ENCODE assay signal across 14 cellular contexts in genomic region chr5:111948517-111948916, GRCh38.
DNase-seq lines count a peak whose midpoint lies in the region; ATAC-seq and TF ChIP-seq lines count a peak whose summit lies in the region.
"Had no signal": no experiment of that assay in that cellular context is flagged by ENCODE, and none has a peak within 500 bp of the region (broad histone marks: within the 10 kb centered on the region; RNA-seq: fewer than 3 reads in every experiment).

No MANE protein-coding gene starts in this region.

- TF ChIP-seq CTCF in foreskin keratinocyte (conservative IDR thresholded peaks at IDR 0.05) (no peak), gastrocnemius medialis (IDR thresholded peaks at IDR 0.05 in 4 of 5, conservative IDR thresholded peaks at IDR 0.05 in 1 of 5) (no peak)

- peak; percentile 96 for ATAC-seq in foreskin keratinocyte
- peak; percentile 56 to 77 for ATAC-seq in gastrocnemius medialis
- no peak for ATAC-seq in HG02588 (IDR thresholded peaks at IDR 0.05; ENCODE audit: unreplicated experiment)
- ATAC-seq: upper lobe of right lung had no signal

- in situ Hi-C loops in gastrocnemius medialis (cut with MboI; ENCODE audit: low sequenced_read_pairs in 4 of 4), result no loop called here

- TF ChIP-seq POLR2A in gastrocnemius medialis (IDR thresholded peaks at IDR 0.05) (no peak), erythroblast (IDR thresholded peaks at IDR 0.05; ENCODE audit: low read length) (no peak)

- no peaks in the 10 kb centered on the region for H3K36me3 ChIP-seq in gastrocnemius medialis
- H3K36me3 ChIP-seq in MG63, result no peaks in the 10 kb centered on the region
- H3K36me3 ChIP-seq: sigmoid colon, SJCRH30, upper lobe of right lung had no signal

- H3K4me3 ChIP-seq in gastrocnemius medialis, result no peak overlapping the region
- no peak overlapping the region for H3K4me3 ChIP-seq in MG63
- H3K4me3 ChIP-seq: sigmoid colon, SJCRH30, upper lobe of right lung had no signal

- H3K4me1 ChIP-seq in foreskin keratinocyte, result peaks cover 15% of the 10 kb centered on the region
- H3K4me1 ChIP-seq in gastrocnemius medialis, result no peaks in the 10 kb centered on the region
- H3K4me1 ChIP-seq: sigmoid colon, SJCRH30, upper lobe of right lung had no signal

- H3K27me3 ChIP-seq in foreskin keratinocyte (no peaks in the 10 kb centered on the region), gastrocnemius medialis (no peaks in the 10 kb centered on the region), MG63 (no peaks in the 10 kb centered on the region)
- H3K27me3 ChIP-seq: sigmoid colon, SJCRH30, upper lobe of right lung had no signal

- intact Hi-C loops in gastrocnemius medialis (cut with DNase I; ENCODE audit: low total_unique reads), result no loop called here

- H3K27ac ChIP-seq in foreskin keratinocyte (peak overlapping the region; percentile 77), gastrocnemius medialis (no peak overlapping the region)
- H3K27ac ChIP-seq: sigmoid colon, SJCRH30, upper lobe of right lung had no signal

- no peaks in the 10 kb centered on the region for H3K9me3 ChIP-seq in gastrocnemius medialis
- no peaks in the 10 kb centered on the region for H3K9me3 ChIP-seq in MG63
- H3K9me3 ChIP-seq: sigmoid colon, SJCRH30, upper lobe of right lung had no signal

- peak; percentile 45 for DNase-seq in GM03348 (ENCODE audit: low spot score)
- peak; percentile 94 for DNase-seq in amniotic epithelial cell (ENCODE audit: low read depth)
- DNase-seq in foreskin keratinocyte, result peak; percentile 81 to 91
- no peak for DNase-seq in gastrocnemius medialis
- DNase-seq in erythroblast (lab: John Stamatoyannopoulos, UW), result no peak
- DNase-seq in MG63, result no peak
- no peak for DNase-seq in NK-92 (lab: John Stamatoyannopoulos, UW; ENCODE audit: unreplicated experiment)
- DNase-seq: activated T-cell treated with anti-CD3 and anti-CD28 coated beads, Interleukin-2, amount 50 U/mL, for 48 hours; head of caudate nucleus; NCI-H446; sigmoid colon; SJCRH30; upper lobe of right lung had no signal

Comparison
In these comparisons a context has a peak if more than half of its experiments do, and no peak if none do; other contexts are left out.
1. DNase-seq: peak in GM03348 (single experiment), amniotic epithelial cell (single experiment) and foreskin keratinocyte (2 of 2); none in gastrocnemius medialis (0 of 2), erythroblast (0 of 2), MG63 (single experiment) and NK-92 (single experiment).